26 cellular contexts compared by ENCODE assay signal in the genomic region with DNA sequence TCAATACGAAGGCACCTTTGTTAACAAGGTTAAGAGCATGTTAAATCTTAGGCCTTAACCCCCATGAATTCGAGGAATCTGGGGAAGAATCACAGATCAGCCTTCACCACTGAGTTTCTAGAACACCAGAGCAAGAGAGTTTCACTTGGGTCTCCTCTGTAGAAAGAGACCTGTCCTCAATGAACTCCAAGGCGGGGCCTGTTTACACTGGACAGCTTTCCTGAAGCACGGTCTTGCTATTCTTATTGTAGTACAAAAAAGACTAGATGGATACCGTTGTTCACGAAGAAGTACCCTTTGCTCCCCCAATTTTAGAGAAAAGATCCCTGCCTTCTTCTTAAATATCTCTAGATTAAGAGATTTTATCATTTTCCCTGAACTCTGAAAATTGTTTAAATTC.
DNase-seq lines count a peak whose midpoint lies in the region; ATAC-seq and TF ChIP-seq lines count a peak whose summit lies in the region.
"Had no signal": no experiment of that assay in that cellular context is flagged by ENCODE, and none has a peak within 500 bp of the region (broad histone marks: within the 10 kb centered on the region; RNA-seq: fewer than 3 reads in every experiment).

No MANE protein-coding gene starts in this region.

- no peak for DNase-seq in CD4-positive, alpha-beta T cell
- DNase-seq in MM.1S, result no peak
- peak in 1 of 2 donors; percentile 35 for DNase-seq in left colon
- no peak for DNase-seq in psoas muscle
- DNase-seq in stimulated activated CD4-positive, alpha-beta T cell treated with anti-CD3 and anti-CD28 coated beads, Interleukin-4, amount 100 ng/mL, for 1 hour, result no peak
- DNase-seq in NCI-H2227 treated with DMSO at 0.1 percent for 48 hours (lab: John Stamatoyannopoulos, UW), result no peak
- DNase-seq in hypothalamus (lab: John Stamatoyannopoulos, UW), result no peak
- no peak for DNase-seq in HPDE6-E6E7 (ENCODE audit: extremely low spot score)
- DNase-seq: activated CD4-positive, alpha-beta T cell treated with anti-CD3 and anti-CD28 coated beads, Interleukin-2, amount 50 U/mL, for 1 hour; activated gamma-delta T cell; activated T-cell treated with anti-CD3 and anti-CD28 coated beads, Interleukin-2, amount 50 U/mL, for 1 hour; caudate nucleus; CD8-positive, alpha-beta T cell; esophagus squamous epithelium; foreskin keratinocyte; heart right ventricle; kidney glomerular epithelial cell; NCI-H1092 treated with DMSO at 0.1 percent for 48 hours; NCI-H187; NCI-H510A; stimulated activated naive CD4-positive, alpha-beta T cell treated with Interleukin-2 at 50 U/mL for 16 hours; testis; uterus had no signal

- intact Hi-C loops in CD4-positive, alpha-beta T cell (cut with DNase I, micrococcal nuclease), result no loop called here
- intact Hi-C loops in left colon (cut with DNase I, micrococcal nuclease) (no loop called here), psoas muscle (cut with DNase I) (loop anchor here (5.0 kb wide), 2 partner anchors 106 to 111 kb away; no protein-coding TSS in a partner anchor)

- no peak overlapping the region for H2AFZ ChIP-seq in MM.1S (ENCODE audit: low read length)

- no peak overlapping the region for H3K4me3 ChIP-seq in MM.1S (ENCODE audit: low read length)
- no peak overlapping the region for H3K4me3 ChIP-seq in psoas muscle
- H3K4me3 ChIP-seq: esophagus squamous epithelium, heart right ventricle, lung, prostate gland, SJCRH30, testis, uterus had no signal

- CTCF ChIA-PET in CD4-positive, alpha-beta T cell (lab: Charles Lee), result no interaction called here

- H3K4me1 ChIP-seq in MM.1S (ENCODE audit: low read length) (peaks cover 13% of the 10 kb centered on the region), psoas muscle (peaks cover 27% of the 10 kb centered on the region)
- H3K4me1 ChIP-seq: foreskin keratinocyte, prostate gland, SJCRH30, testis, uterus had no signal

- no peak overlapping the region for H3K27ac ChIP-seq in CD4-positive, alpha-beta T cell (ENCODE audit: low read depth, low read length)
- peak overlapping the region; percentile 16; the same call in 1 of the 2 replicates for H3K27ac ChIP-seq in MM.1S (ENCODE audit: low read length)
- H3K27ac ChIP-seq in psoas muscle, result peak overlapping the region; percentile 82
- H3K27ac ChIP-seq: foreskin keratinocyte, heart right ventricle, prostate gland, SJCRH30, testis, uterus had no signal

- no peaks in the 10 kb centered on the region for H3K79me2 ChIP-seq in MM.1S (ENCODE audit: low read length)

- no peaks in the 10 kb centered on the region for H3K27me3 Mint-ChIP-seq in CD4-positive, alpha-beta T cell

- no peak overlapping the region for H3K9ac ChIP-seq in MM.1S (ENCODE audit: low read length)

- ATAC-seq in CD4-positive, alpha-beta T cell (ENCODE audit: poor library complexity), result no peak
- ATAC-seq in left colon (peak; percentile 41), psoas muscle (no peak)
- ATAC-seq: CD8-positive, alpha-beta T cell; foreskin keratinocyte; heart right ventricle had no signal

- H3F3A ChIP-seq in MM.1S (ENCODE audit: insufficient read depth, low read length), result no peaks in the 10 kb centered on the region

- no peak overlapping the region for H3K4me3 Mint-ChIP-seq in CD4-positive, alpha-beta T cell
- H3K4me3 Mint-ChIP-seq: CD8-positive, alpha-beta T cell had no signal

- H3K27ac Mint-ChIP-seq in CD4-positive, alpha-beta T cell, result peak overlapping the region; percentile 45

- H3K9me3 Mint-ChIP-seq in CD4-positive, alpha-beta T cell, result no peaks in the 10 kb centered on the region
- H3K9me3 Mint-ChIP-seq: CD8-positive, alpha-beta T cell had no signal

- H3K36me3 ChIP-seq in MM.1S (replicated peaks; ENCODE audit: insufficient read depth, low read length) (no peaks in the 10 kb centered on the region), psoas muscle (ENCODE audit: insufficient read depth in 1 of 2, low read depth in 1 of 2) (no peaks in the 10 kb centered on the region)
- H3K36me3 ChIP-seq: esophagus squamous epithelium, heart right ventricle, prostate gland, SJCRH30, uterus had no signal

- WGBS in psoas muscle, 3 donors, result 74 to 80% (median 77%) methylated on average over 6 of the region's 6 CpGs

- H3K9me2 ChIP-seq in MM.1S (replicated peaks; ENCODE audit: insufficient read depth, low read length), result no peaks in the 10 kb centered on the region

- H3K4me2 ChIP-seq in MM.1S (ENCODE audit: low read depth, low read length), result no peak overlapping the region

- peaks cover 44% of the 10 kb centered on the region for H3K36me3 Mint-ChIP-seq in CD4-positive, alpha-beta T cell (ENCODE audit: low read depth)

- POLR2A ChIA-PET in CD4-positive, alpha-beta T cell (lab: Charles Lee), result interaction anchor here (1.2 kb wide), 1 partner anchor 65 kb away, joined by 3 read pairs; the partner anchor contains the start of gene USF3

- no peaks in the 10 kb centered on the region for H4K20me1 ChIP-seq in MM.1S (ENCODE audit: insufficient read depth, low read length)

- peaks cover 7% of the 10 kb centered on the region for H3K4me1 Mint-ChIP-seq in CD4-positive, alpha-beta T cell (ENCODE audit: low read depth)

- TF ChIP-seq CTCF in CD4-positive, alpha-beta T cell (IDR thresholded peaks at IDR 0.05), result no peak
- TF ChIP-seq CTCF in MM.1S (IDR thresholded peaks at IDR 0.05; ENCODE audit: low read length) (no peak), psoas muscle (IDR thresholded peaks at IDR 0.05) (no peak)

- no peaks in the 10 kb centered on the region for H3K27me3 ChIP-seq in CD4-positive, alpha-beta T cell (ENCODE audit: control insufficient read depth, insufficient read depth, low read length)
- H3K27me3 ChIP-seq in MM.1S (replicated peaks; ENCODE audit: insufficient read depth, low read length), result no peaks in the 10 kb centered on the region
- H3K27me3 ChIP-seq in psoas muscle (ENCODE audit: insufficient read depth in 3 of 3, low read length in 2 of 3), result no peaks in the 10 kb centered on the region
- H3K27me3 ChIP-seq: esophagus squamous epithelium, foreskin keratinocyte, heart right ventricle, SJCRH30, testis, uterus had no signal

- H3K9me3 ChIP-seq in CD4-positive, alpha-beta T cell (ENCODE audit: control insufficient read depth, low read length), result no peaks in the 10 kb centered on the region
- H3K9me3 ChIP-seq in MM.1S (replicated peaks; ENCODE audit: insufficient read depth, low read length) (no peaks in the 10 kb centered on the region), psoas muscle (no peaks in the 10 kb centered on the region)
- H3K9me3 ChIP-seq: esophagus squamous epithelium, heart right ventricle, prostate gland, SJCRH30, testis, uterus had no signal

Comparison
In these comparisons a context has a peak if more than half of its experiments do, and no peak if none do; other contexts are left out.
1. intact Hi-C loops: an anchor here in psoas muscle (5.0 kb wide); none called in CD4-positive, alpha-beta T cell and left colon.